ENCODE assay signal across 8 cellular contexts in genomic region chr11:66467756-66468155, GRCh38. TPM values are rescaled to one million over a fixed set of nuclear protein-coding genes. Genes with fewer than 3 reads are reported as not detected.
DNase-seq lines count a peak whose midpoint lies in the region; ATAC-seq and TF ChIP-seq lines count a peak whose summit lies in the region.

No MANE protein-coding gene starts in this region.

- DNase-seq in RPMI8226, result peak; percentile 88
- peak in 1 of 3 donors; percentile 12 for DNase-seq in effector memory CD4-positive, alpha-beta T cell
- DNase-seq in neural progenitor cell (ENCODE audit: low spot score), result peak; percentile 75
- DNase-seq in iPS-NIHi11 (ENCODE audit: low spot score), result no peak
- DNase-seq in NCI-H187 treated with DMSO at 0.1 percent for 48 hours (lab: John Stamatoyannopoulos, UW), result no peak

- H3K36me3 Mint-ChIP-seq in neural progenitor cell, result peaks cover 2% of the 10 kb centered on the region

- TF ChIP-seq CTCF in 22Rv1 (IDR thresholded peaks at IDR 0.05) (no peak), neural progenitor cell (IDR thresholded peaks at IDR 0.05) (no peak)

- H3K9ac ChIP-seq in ES-I3 (ENCODE audit: low read depth, low read length) (peak overlapping the region; percentile 93; the same call in 1 of the 2 replicates), neural progenitor cell (no peak overlapping the region)

- H3K4me2 ChIP-seq in neural progenitor cell, result peak overlapping the region; percentile 81

- H2AFZ ChIP-seq in neural progenitor cell (replicated peaks), result no peak overlapping the region

- H3K79me2 ChIP-seq in neural progenitor cell (ENCODE audit: low read depth), result no peaks in the 10 kb centered on the region

- peaks cover 18% of the 10 kb centered on the region for H4K20me1 ChIP-seq in neural progenitor cell (ENCODE audit: low read depth)

- peaks cover 26% of the 10 kb centered on the region for H3F3A ChIP-seq in neural progenitor cell (ENCODE audit: low read depth)

- H3K36me3 ChIP-seq in ES-I3 (ENCODE audit: insufficient read depth, low read length), result no peaks in the 10 kb centered on the region
- H3K36me3 ChIP-seq in effector memory CD4-positive, alpha-beta T cell (ENCODE audit: control insufficient read depth, insufficient read depth, low read length), result peaks cover 4% of the 10 kb centered on the region
- H3K36me3 ChIP-seq in neural progenitor cell, result no peaks in the 10 kb centered on the region

- peaks cover 40% of the 10 kb centered on the region for H3K4me1 Mint-ChIP-seq in neural progenitor cell

- peak overlapping the region; percentile 73 for H3K4me3 ChIP-seq in effector memory CD4-positive, alpha-beta T cell (ENCODE audit: insufficient read depth, low read depth, low read length, poor library complexity, severe bottlenecking)
- peak overlapping the region; percentile 66 for H3K4me3 ChIP-seq in neural progenitor cell

- no peak for ATAC-seq in GM21786 (IDR thresholded peaks at IDR 0.05; ENCODE audit: unreplicated experiment)

- H3K27ac Mint-ChIP-seq in neural progenitor cell, result no peak overlapping the region

- peak overlapping the region; percentile 95 for H3K4me3 Mint-ChIP-seq in neural progenitor cell

- H3K27me3 Mint-ChIP-seq in neural progenitor cell (ENCODE audit: insufficient read depth, low read depth), result peaks cover 2% of the 10 kb centered on the region

- no peaks in the 10 kb centered on the region for H3K27me3 ChIP-seq in effector memory CD4-positive, alpha-beta T cell (replicated peaks; ENCODE audit: control insufficient read depth, insufficient read depth, low read length, poor library complexity, severe bottlenecking)
- peaks cover 4% of the 10 kb centered on the region for H3K27me3 ChIP-seq in neural progenitor cell

- peak overlapping the region; percentile 65 for H3K27ac ChIP-seq in 22Rv1
- peak overlapping the region; percentile 62 for H3K27ac ChIP-seq in effector memory CD4-positive, alpha-beta T cell (ENCODE audit: insufficient read depth, low read length, poor library complexity, severe bottlenecking)
- H3K27ac ChIP-seq in neural progenitor cell, result no peak overlapping the region

- H3K9me3 Mint-ChIP-seq in neural progenitor cell, result peaks cover 8% of the 10 kb centered on the region

- H3K9me3 ChIP-seq in ES-I3 (ENCODE audit: control insufficient read depth, insufficient read depth, low read length) (no peaks in the 10 kb centered on the region), neural progenitor cell (ENCODE audit: low read depth) (no peaks in the 10 kb centered on the region)
- no peaks in the 10 kb centered on the region for H3K9me3 ChIP-seq in effector memory CD4-positive, alpha-beta T cell (ENCODE audit: control insufficient read depth, low read length)

- H3K4me1 ChIP-seq in ES-I3 (ENCODE audit: insufficient read depth, low read length) (peaks cover 11% of the 10 kb centered on the region; the same call in 1 of the 2 replicates), neural progenitor cell (peaks cover 9% of the 10 kb centered on the region)
- H3K4me1 ChIP-seq in effector memory CD4-positive, alpha-beta T cell (ENCODE audit: control insufficient read depth, insufficient read depth, low read length, poor library complexity, severe bottlenecking), result peaks cover 14% of the 10 kb centered on the region

RNA-seq across cellular contexts. Expression of gene PELI3, which starts 1.1 kb away (rescaled TPM):
- 2.7 and 9.1 TPM in 2 replicates for total RNA-seq in neural progenitor cell (ENCODE audit: low replicate concordance)

RNA-seq across cellular contexts. Expression of gene DPP3, which starts 12.5 kb away (rescaled TPM):
- total RNA-seq in neural progenitor cell (ENCODE audit: low replicate concordance), result 41.3 and 70.1 TPM in 2 replicates

RNA-seq across cellular contexts. Expression of gene MRPL11, which starts 29.1 kb away (rescaled TPM):
- 82.0 and 131 TPM in 2 replicates for total RNA-seq in neural progenitor cell (ENCODE audit: low replicate concordance)

RNA-seq across cellular contexts. Expression of gene BBS1, which starts 42.7 kb away (rescaled TPM):
- 42.0 and 68.9 TPM in 2 replicates for total RNA-seq in neural progenitor cell (ENCODE audit: low replicate concordance)

RNA-seq across cellular contexts. Expression of gene NPAS4, which starts 46.9 kb away (rescaled TPM):
- total RNA-seq in neural progenitor cell (ENCODE audit: low replicate concordance), result 0.65 TPM in 1 of 2 replicates, not detected in the other

Comparison
In these comparisons a context has a peak if more than half of its experiments do, and no peak if none do; other contexts are left out.
1. DNase-seq: peak in RPMI8226 (single experiment) and neural progenitor cell (single experiment); none in iPS-NIHi11 (single experiment) and NCI-H187 treated with DMSO at 0.1 percent for 48 hours (single experiment).